1 cellular context compared by ENCODE assay signal in the genomic region with DNA sequence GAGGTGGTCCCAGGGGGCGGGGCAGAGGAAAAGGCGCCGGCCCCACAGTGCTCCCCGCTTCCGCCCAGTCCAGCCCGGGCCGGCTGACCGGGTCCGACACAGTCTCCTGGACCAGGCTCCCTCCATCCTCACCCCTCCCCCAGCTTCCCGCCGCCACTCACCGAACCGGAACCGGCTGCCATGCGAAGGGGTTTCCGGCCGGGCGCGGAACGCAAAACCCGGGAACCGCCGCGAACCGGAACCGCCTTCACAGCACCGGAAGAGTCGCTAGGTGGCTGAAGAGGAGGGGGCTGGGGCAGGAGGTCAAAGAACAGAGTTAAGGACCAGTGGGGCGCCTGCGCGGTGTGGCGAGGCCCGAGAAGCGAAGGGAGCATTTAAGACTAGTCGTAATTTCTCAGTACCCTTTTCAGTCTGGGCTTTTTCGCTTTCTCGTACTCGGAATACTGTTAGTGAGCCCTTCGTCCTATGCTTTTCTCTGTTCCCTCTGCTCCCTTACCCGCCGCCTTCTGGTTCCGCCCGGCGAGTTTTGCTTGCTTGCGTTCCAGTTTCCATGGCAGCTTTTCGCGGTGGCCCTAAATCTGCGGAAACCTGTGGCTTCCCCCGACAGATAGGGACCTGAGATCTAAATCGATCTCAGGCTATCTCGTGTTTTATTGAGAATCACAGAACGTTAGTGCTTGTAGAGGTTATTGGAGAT.
TF ChIP-seq lines count a peak whose summit lies in the region.

Gene SENP1, minus strand, starts transcription at position 213 of the 697 bp plus-strand sequence. CDS start 4,607 bp downstream, outside the sequence.

TF ChIP-seq in HepG2, 621 proteins besides CTCF, POLR2A, EP300 and RAD21 (continued from another document and continues in another):
- TF ChIP-seq ZNF232 (CRISPR knock-in tag; IDR thresholded peaks at IDR 0.05; ENCODE audit: borderline replicate concordance) (peak; percentile 13; the same call in 1 of the 2 replicates), HOXA3 (CRISPR knock-in tag; IDR thresholded peaks at IDR 0.05) (peak; percentile 80), ZNF547 (CRISPR knock-in tag; IDR thresholded peaks at IDR 0.05) (0 out of 2 replicates have a peak, but pooled peaks have one; percentile 46), SOX5 (CRISPR knock-in tag; IDR thresholded peaks at IDR 0.05; ENCODE audit: borderline replicate concordance) (peak; percentile 12; the same call in 1 of the 2 replicates), GLI4 (CRISPR knock-in tag; IDR thresholded peaks at IDR 0.05; ENCODE audit: borderline replicate concordance) (0 out of 2 replicates have a peak, but pooled peaks have one; percentile 36), ZFP37 (CRISPR knock-in tag; IDR thresholded peaks at IDR 0.05; ENCODE audit: borderline replicate concordance) (no peak), USF2 (IDR thresholded peaks at IDR 0.05; ENCODE audit: low read depth, low read length) (no peak), USF2 (CRISPR knock-in tag; IDR thresholded peaks at IDR 0.05; ENCODE audit: borderline replicate concordance) (peak; percentile 18; the same call in 1 of the 2 replicates), HOXA7 (CRISPR knock-in tag; IDR thresholded peaks at IDR 0.05) (no peak), THAP9 (CRISPR knock-in tag; IDR thresholded peaks at IDR 0.05; ENCODE audit: borderline replicate concordance) (peak; percentile 92; the same call in 1 of the 2 replicates), SP4 (CRISPR knock-in tag; IDR thresholded peaks at IDR 0.05) (peak; percentile 67), ATF3 (CRISPR knock-in tag; IDR thresholded peaks at IDR 0.05) (no peak), ZNF329 (CRISPR knock-in tag; IDR thresholded peaks at IDR 0.05; ENCODE audit: low read depth) (peak; percentile 60; the same call in 1 of the 2 replicates), SALL2 (CRISPR knock-in tag; IDR thresholded peaks at IDR 0.05) (no peak), ZNF337 (CRISPR knock-in tag; IDR thresholded peaks at IDR 0.05; ENCODE audit: borderline replicate concordance, low read depth) (no peak), ZNF776 (CRISPR knock-in tag; IDR thresholded peaks at IDR 0.05) (peak; percentile 53; the same call in 1 of the 2 replicates), ZNF33B (CRISPR knock-in tag; IDR thresholded peaks at IDR 0.05) (no peak), ZNF556 (CRISPR knock-in tag; IDR thresholded peaks at IDR 0.05; ENCODE audit: borderline replicate concordance) (peak; percentile 60; the same call in 1 of the 2 replicates), ZNF773 (CRISPR knock-in tag; IDR thresholded peaks at IDR 0.05; ENCODE audit: borderline replicate concordance) (0 out of 2 replicates have a peak, but pooled peaks have one; percentile 30), GZF1 (CRISPR knock-in tag; IDR thresholded peaks at IDR 0.05) (peak; percentile 65; the same call in 1 of the 2 replicates), NFYB (CRISPR knock-in tag; IDR thresholded peaks at IDR 0.05) (0 out of 2 replicates have a peak, but pooled peaks have one; percentile 18), CHD4 (IDR thresholded peaks at IDR 0.05; ENCODE audit: borderline replicate concordance, low read length) (no peak), HMG20A (CRISPR knock-in tag; IDR thresholded peaks at IDR 0.05; ENCODE audit: borderline replicate concordance) (no peak), HOXA5 (CRISPR knock-in tag; IDR thresholded peaks at IDR 0.05) (peak; percentile 42; the same call in 1 of the 2 replicates), KDM5B (CRISPR knock-in tag; IDR thresholded peaks at IDR 0.05; ENCODE audit: borderline replicate concordance) (peak; percentile 89; the same call in 1 of the 2 replicates), NCOR1 (IDR thresholded peaks at IDR 0.05; ENCODE audit: borderline replicate concordance, low read length) (peak; percentile 47; the same call in 1 of the 2 replicates), ZNF605 (CRISPR knock-in tag; IDR thresholded peaks at IDR 0.05) (peak; percentile 69), MBD4 (IDR thresholded peaks at IDR 0.05; ENCODE audit: borderline replicate concordance, low read length) (no peak), NR2F6 (IDR thresholded peaks at IDR 0.05) (peak; percentile 38), NR2F6 (CRISPR knock-in tag; IDR thresholded peaks at IDR 0.05) (peak; percentile 79), PREB (CRISPR knock-in tag; IDR thresholded peaks at IDR 0.05) (no peak), NR0B2 (CRISPR knock-in tag; IDR thresholded peaks at IDR 0.05) (peak; percentile 48; the same call in 1 of the 2 replicates), HOXD1 (CRISPR knock-in tag; IDR thresholded peaks at IDR 0.05) (peak; percentile 60; the same call in 1 of the 2 replicates), ZNF20 (CRISPR knock-in tag; IDR thresholded peaks at IDR 0.05) (no peak), SKI (IDR thresholded peaks at IDR 0.05; ENCODE audit: partially characterized antibody) (no peak), ZMYM4 (CRISPR knock-in tag; IDR thresholded peaks at IDR 0.05) (peak; percentile 90), RFX3 (CRISPR knock-in tag; IDR thresholded peaks at IDR 0.05) (peak; percentile 63), NRL (CRISPR knock-in tag; IDR thresholded peaks at IDR 0.05; ENCODE audit: borderline replicate concordance) (peak; percentile 90; the same call in 1 of the 2 replicates), IKZF1 (IDR thresholded peaks at IDR 0.05) (no peak), ZNF780A (CRISPR knock-in tag; IDR thresholded peaks at IDR 0.05) (0 out of 2 replicates have a peak, but pooled peaks have one; percentile 49), ZNF598 (CRISPR knock-in tag; IDR thresholded peaks at IDR 0.05; ENCODE audit: borderline replicate concordance) (0 out of 2 replicates have a peak, but pooled peaks have one; percentile 37), ZNF768 (CRISPR knock-in tag; IDR thresholded peaks at IDR 0.05) (peak; percentile 67; the same call in 1 of the 2 replicates), CBX2 (IDR thresholded peaks at IDR 0.05; ENCODE audit: low read depth, low read length) (no peak), CBX2 (CRISPR knock-in tag; IDR thresholded peaks at IDR 0.05; ENCODE audit: low read depth) (peak; percentile 93; the same call in 1 of the 2 replicates)
- TF ChIP-seq, protein P1, sequence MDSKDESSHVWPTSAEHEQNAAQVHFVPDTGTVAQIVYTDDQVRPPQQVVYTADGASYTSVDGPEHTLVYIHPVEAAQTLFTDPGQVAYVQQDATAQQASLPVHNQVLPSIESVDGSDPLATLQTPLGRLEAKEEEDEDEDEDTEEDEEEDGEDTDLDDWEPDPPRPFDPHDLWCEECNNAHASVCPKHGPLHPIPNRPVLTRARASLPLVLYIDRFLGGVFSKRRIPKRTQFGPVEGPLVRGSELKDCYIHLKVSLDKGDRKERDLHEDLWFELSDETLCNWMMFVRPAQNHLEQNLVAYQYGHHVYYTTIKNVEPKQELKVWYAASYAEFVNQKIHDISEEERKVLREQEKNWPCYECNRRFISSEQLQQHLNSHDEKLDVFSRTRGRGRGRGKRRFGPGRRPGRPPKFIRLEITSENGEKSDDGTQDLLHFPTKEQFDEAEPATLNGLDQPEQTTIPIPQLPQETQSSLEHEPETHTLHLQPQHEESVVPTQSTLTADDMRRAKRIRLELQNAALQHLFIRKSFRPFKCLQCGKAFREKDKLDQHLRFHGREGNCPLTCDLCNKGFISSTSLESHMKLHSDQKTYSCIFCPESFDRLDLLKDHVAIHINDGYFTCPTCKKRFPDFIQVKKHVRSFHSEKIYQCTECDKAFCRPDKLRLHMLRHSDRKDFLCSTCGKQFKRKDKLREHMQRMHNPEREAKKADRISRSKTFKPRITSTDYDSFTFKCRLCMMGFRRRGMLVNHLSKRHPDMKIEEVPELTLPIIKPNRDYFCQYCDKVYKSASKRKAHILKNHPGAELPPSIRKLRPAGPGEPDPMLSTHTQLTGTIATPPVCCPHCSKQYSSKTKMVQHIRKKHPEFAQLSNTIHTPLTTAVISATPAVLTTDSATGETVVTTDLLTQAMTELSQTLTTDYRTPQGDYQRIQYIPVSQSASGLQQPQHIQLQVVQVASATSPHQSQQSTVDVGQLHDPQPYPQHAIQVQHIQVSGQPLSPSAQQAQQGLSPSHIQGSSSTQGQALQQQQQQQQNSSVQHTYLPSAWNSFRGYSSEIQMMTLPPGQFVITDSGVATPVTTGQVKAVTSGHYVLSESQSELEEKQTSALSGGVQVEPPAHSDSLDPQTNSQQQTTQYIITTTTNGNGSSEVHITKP (CRISPR knock-in tag; IDR thresholded peaks at IDR 0.05; ENCODE audit: low read depth): peak; percentile 39; the same call in 1 of the 2 replicates
- TF ChIP-seq, protein P2, sequence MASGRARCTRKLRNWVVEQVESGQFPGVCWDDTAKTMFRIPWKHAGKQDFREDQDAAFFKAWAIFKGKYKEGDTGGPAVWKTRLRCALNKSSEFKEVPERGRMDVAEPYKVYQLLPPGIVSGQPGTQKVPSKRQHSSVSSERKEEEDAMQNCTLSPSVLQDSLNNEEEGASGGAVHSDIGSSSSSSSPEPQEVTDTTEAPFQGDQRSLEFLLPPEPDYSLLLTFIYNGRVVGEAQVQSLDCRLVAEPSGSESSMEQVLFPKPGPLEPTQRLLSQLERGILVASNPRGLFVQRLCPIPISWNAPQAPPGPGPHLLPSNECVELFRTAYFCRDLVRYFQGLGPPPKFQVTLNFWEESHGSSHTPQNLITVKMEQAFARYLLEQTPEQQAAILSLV (CRISPR knock-in tag; IDR thresholded peaks at IDR 0.05; ENCODE audit: borderline replicate concordance): peak; percentile 74; the same call in 1 of the 2 replicates
- TF ChIP-seq, protein P3, sequence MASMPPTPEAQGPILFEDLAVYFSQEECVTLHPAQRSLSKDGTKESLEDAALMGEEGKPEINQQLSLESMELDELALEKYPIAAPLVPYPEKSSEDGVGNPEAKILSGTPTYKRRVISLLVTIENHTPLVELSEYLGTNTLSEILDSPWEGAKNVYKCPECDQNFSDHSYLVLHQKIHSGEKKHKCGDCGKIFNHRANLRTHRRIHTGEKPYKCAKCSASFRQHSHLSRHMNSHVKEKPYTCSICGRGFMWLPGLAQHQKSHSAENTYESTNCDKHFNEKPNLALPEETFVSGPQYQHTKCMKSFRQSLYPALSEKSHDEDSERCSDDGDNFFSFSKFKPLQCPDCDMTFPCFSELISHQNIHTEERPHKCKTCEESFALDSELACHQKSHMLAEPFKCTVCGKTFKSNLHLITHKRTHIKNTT (CRISPR knock-in tag; IDR thresholded peaks at IDR 0.05): no peak
- TF ChIP-seq, protein P4, sequence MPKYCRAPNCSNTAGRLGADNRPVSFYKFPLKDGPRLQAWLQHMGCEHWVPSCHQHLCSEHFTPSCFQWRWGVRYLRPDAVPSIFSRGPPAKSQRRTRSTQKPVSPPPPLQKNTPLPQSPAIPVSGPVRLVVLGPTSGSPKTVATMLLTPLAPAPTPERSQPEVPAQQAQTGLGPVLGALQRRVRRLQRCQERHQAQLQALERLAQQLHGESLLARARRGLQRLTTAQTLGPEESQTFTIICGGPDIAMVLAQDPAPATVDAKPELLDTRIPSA (CRISPR knock-in tag; IDR thresholded peaks at IDR 0.05; ENCODE audit: borderline replicate concordance): no peak
- TF ChIP-seq, protein P5, sequence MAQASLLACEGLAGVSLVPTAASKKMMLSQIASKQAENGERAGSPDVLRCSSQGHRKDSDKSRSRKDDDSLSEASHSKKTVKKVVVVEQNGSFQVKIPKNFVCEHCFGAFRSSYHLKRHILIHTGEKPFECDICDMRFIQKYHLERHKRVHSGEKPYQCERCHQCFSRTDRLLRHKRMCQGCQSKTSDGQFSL (CRISPR knock-in tag; IDR thresholded peaks at IDR 0.05): no peak
